ENCODE assay signal across 1 cellular context in genomic region chr1:226939439-226940028, GRCh38.
TF ChIP-seq lines count a peak whose summit lies in the region.

No MANE protein-coding gene starts in this region.

TF ChIP-seq in HepG2, 621 proteins besides CTCF, POLR2A, EP300 and RAD21 (continued from another document and continues in another):
- TF ChIP-seq NR2F6 (IDR thresholded peaks at IDR 0.05) (no peak), NR2F6 (CRISPR knock-in tag; IDR thresholded peaks at IDR 0.05) (peak; percentile 5; the same call in 1 of the 2 replicates), ZBTB21 (CRISPR knock-in tag; IDR thresholded peaks at IDR 0.05) (0 out of 2 replicates have a peak, but pooled peaks have one; percentile 39), DMTF1 (CRISPR knock-in tag; IDR thresholded peaks at IDR 0.05) (0 out of 2 replicates have a peak, but pooled peaks have one; percentile 19), ELF3 (CRISPR knock-in tag; IDR thresholded peaks at IDR 0.05) (no peak), GFI1 (CRISPR knock-in tag; IDR thresholded peaks at IDR 0.05; ENCODE audit: borderline replicate concordance) (peak; percentile 44; the same call in 1 of the 2 replicates), TIGD3 (CRISPR knock-in tag; IDR thresholded peaks at IDR 0.05; ENCODE audit: borderline replicate concordance) (0 out of 2 replicates have a peak, but pooled peaks have one; percentile 17), ZNF709 (CRISPR knock-in tag; IDR thresholded peaks at IDR 0.05) (peak; percentile 96), ZNF616 (CRISPR knock-in tag; IDR thresholded peaks at IDR 0.05; ENCODE audit: low read depth) (no peak; the same call in none of the 2 replicates), ZBTB26 (CRISPR knock-in tag; IDR thresholded peaks at IDR 0.05; ENCODE audit: borderline replicate concordance) (no peak), ZNF124 (CRISPR knock-in tag; IDR thresholded peaks at IDR 0.05) (no peak; the same call in 1 of the 2 replicates), ZNF232 (CRISPR knock-in tag; IDR thresholded peaks at IDR 0.05; ENCODE audit: borderline replicate concordance) (no peak), PREB (CRISPR knock-in tag; IDR thresholded peaks at IDR 0.05) (no peak), MED1 (CRISPR knock-in tag; IDR thresholded peaks at IDR 0.05) (peak; percentile 45; the same call in 1 of the 2 replicates), ATF1 (CRISPR knock-in tag; IDR thresholded peaks at IDR 0.05) (no peak), ZFP36 (IDR thresholded peaks at IDR 0.05; ENCODE audit: borderline replicate concordance, low read depth, low read length, partially characterized antibody) (no peak), HHEX (CRISPR knock-in tag; IDR thresholded peaks at IDR 0.05) (0 out of 2 replicates have a peak, but pooled peaks have one; percentile 6), YY1 (IDR thresholded peaks at IDR 0.05; ENCODE audit: insufficient read depth, insufficient replicate concordance, low read depth, low read length) (peak; percentile 28), ZNF34 (CRISPR knock-in tag; IDR thresholded peaks at IDR 0.05; ENCODE audit: borderline replicate concordance) (no peak; the same call in 1 of the 2 replicates), ZNF383 (CRISPR knock-in tag; IDR thresholded peaks at IDR 0.05; ENCODE audit: borderline replicate concordance) (peak; percentile 77; the same call in 1 of the 2 replicates), TAF1 (CRISPR knock-in tag; IDR thresholded peaks at IDR 0.05) (peak; percentile 94), ZBTB20 (CRISPR knock-in tag; IDR thresholded peaks at IDR 0.05; ENCODE audit: borderline replicate concordance, low read depth) (peak; percentile 87; the same call in 1 of the 2 replicates), CBX5 (CRISPR knock-in tag; IDR thresholded peaks at IDR 0.05; ENCODE audit: borderline replicate concordance) (peak; percentile 70; the same call in 1 of the 2 replicates), ZNF615 (CRISPR knock-in tag; IDR thresholded peaks at IDR 0.05; ENCODE audit: borderline replicate concordance) (no peak), NFRKB (IDR thresholded peaks at IDR 0.05) (no peak), ZSCAN30 (CRISPR knock-in tag; IDR thresholded peaks at IDR 0.05) (peak; percentile 88; the same call in 1 of the 2 replicates), MAZ (IDR thresholded peaks at IDR 0.05; ENCODE audit: borderline replicate concordance, low read depth, low read length) (no peak), MAZ (CRISPR knock-in tag; IDR thresholded peaks at IDR 0.05; ENCODE audit: low read depth) (peak; percentile 24; the same call in 1 of the 2 replicates), ZFP62 (CRISPR knock-in tag; IDR thresholded peaks at IDR 0.05) (no peak), ZNF83 (CRISPR knock-in tag; IDR thresholded peaks at IDR 0.05; ENCODE audit: borderline replicate concordance) (peak; percentile 91; the same call in 1 of the 2 replicates), SKI (IDR thresholded peaks at IDR 0.05; ENCODE audit: partially characterized antibody) (no peak), YEATS4 (CRISPR knock-in tag; IDR thresholded peaks at IDR 0.05; ENCODE audit: borderline replicate concordance) (peak; percentile 95), TCF7 (IDR thresholded peaks at IDR 0.05; ENCODE audit: low read depth) (no peak), SMAD9 (CRISPR knock-in tag; IDR thresholded peaks at IDR 0.05) (0 out of 2 replicates have a peak, but pooled peaks have one; percentile 73), ZNF260 (CRISPR knock-in tag; IDR thresholded peaks at IDR 0.05; ENCODE audit: borderline replicate concordance, low read depth) (no peak), ZNF264 (CRISPR knock-in tag; IDR thresholded peaks at IDR 0.05) (peak; percentile 53; the same call in 1 of the 2 replicates), HNF4A (CRISPR knock-in tag; IDR thresholded peaks at IDR 0.05) (peak; percentile 45), XBP1 (CRISPR knock-in tag; IDR thresholded peaks at IDR 0.05) (0 out of 2 replicates have a peak, but pooled peaks have one; percentile 5), NFIC (IDR thresholded peaks at IDR 0.05; ENCODE audit: low read length) (no peak), ZC3H4 (CRISPR knock-in tag; IDR thresholded peaks at IDR 0.05; ENCODE audit: borderline replicate concordance) (peak; percentile 80), CERS6 (CRISPR knock-in tag; IDR thresholded peaks at IDR 0.05) (no peak), ZNF570 (CRISPR knock-in tag; IDR thresholded peaks at IDR 0.05; ENCODE audit: borderline replicate concordance) (0 out of 2 replicates have a peak, but pooled peaks have one; percentile 27), FOXC1 (CRISPR knock-in tag; IDR thresholded peaks at IDR 0.05; ENCODE audit: borderline replicate concordance) (peak; percentile 83; the same call in 1 of the 2 replicates), MIER2 (CRISPR knock-in tag; IDR thresholded peaks at IDR 0.05) (no peak), ESRRA (CRISPR knock-in tag; IDR thresholded peaks at IDR 0.05; ENCODE audit: low read depth) (no peak; the same call in none of the 2 replicates), MYPOP (CRISPR knock-in tag; IDR thresholded peaks at IDR 0.05) (peak; percentile 70), ZNF652 (CRISPR knock-in tag; IDR thresholded peaks at IDR 0.05; ENCODE audit: borderline replicate concordance, low read depth) (no peak), TEAD2 (CRISPR knock-in tag; IDR thresholded peaks at IDR 0.05) (no peak), HOXA9 (CRISPR knock-in tag; IDR thresholded peaks at IDR 0.05; ENCODE audit: borderline replicate concordance) (no peak), ZNF747 (CRISPR knock-in tag; IDR thresholded peaks at IDR 0.05; ENCODE audit: borderline replicate concordance) (0 out of 2 replicates have a peak, but pooled peaks have one; percentile 45), BCLAF1 (IDR thresholded peaks at IDR 0.05) (no peak)
- TF ChIP-seq, protein P1, sequence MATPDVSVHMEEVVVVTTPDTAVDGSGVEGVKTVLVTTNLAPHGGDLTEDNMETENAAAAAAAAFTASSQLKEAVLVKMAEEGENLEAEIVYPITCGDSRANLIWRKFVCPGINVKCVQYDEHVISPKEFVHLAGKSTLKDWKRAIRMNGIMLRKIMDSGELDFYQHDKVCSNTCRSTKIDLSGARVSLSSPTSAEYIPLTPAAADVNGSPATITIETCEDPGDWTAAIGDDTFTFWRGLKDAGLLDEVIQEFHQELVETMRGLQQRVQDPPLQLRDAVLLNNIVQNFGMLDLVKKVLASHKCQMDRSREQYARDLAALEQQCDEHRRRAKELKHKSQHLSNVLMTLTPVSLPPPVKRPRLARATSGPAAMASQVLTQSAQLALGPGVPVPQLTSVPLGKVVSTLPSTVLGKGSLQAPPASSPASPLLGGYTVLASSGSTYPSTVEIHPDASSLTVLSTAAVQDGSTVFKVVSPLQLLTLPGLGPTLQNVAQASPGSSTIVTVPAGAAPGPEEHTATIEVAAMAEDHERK (CRISPR knock-in tag; IDR thresholded peaks at IDR 0.05; ENCODE audit: low read depth), result no peak; the same call in 1 of the 2 replicates
- TF ChIP-seq, protein P2, sequence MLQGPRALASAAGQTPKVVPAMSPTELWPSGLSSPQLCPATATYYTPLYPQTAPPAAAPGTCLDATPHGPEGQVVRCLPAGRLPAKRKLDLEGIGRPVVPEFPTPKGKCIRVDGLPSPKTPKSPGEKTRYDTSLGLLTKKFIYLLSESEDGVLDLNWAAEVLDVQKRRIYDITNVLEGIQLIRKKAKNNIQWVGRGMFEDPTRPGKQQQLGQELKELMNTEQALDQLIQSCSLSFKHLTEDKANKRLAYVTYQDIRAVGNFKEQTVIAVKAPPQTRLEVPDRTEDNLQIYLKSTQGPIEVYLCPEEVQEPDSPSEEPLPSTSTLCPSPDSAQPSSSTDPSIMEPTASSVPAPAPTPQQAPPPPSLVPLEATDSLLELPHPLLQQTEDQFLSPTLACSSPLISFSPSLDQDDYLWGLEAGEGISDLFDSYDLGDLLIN (CRISPR knock-in tag; IDR thresholded peaks at IDR 0.05; ENCODE audit: borderline replicate concordance), result no peak; the same call in 1 of the 2 replicates
- TF ChIP-seq, protein P3, sequence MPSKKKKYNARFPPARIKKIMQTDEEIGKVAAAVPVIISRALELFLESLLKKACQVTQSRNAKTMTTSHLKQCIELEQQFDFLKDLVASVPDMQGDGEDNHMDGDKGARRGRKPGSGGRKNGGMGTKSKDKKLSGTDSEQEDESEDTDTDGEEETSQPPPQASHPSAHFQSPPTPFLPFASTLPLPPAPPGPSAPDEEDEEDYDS (CRISPR knock-in tag; IDR thresholded peaks at IDR 0.05), result peak; percentile 94; the same call in 1 of the 2 replicates
